ENCODE assay signal across 20 cellular contexts in genomic region chr9:87381746-87382145, GRCh38.
DNase-seq lines count a peak whose midpoint lies in the region; ATAC-seq and TF ChIP-seq lines count a peak whose summit lies in the region.
"Had no signal": no experiment of that assay in that cellular context is flagged by ENCODE, and none has a peak within 500 bp of the region (broad histone marks: within the 10 kb centered on the region; RNA-seq: fewer than 3 reads in every experiment).

No MANE protein-coding gene starts in this region.

- 35 to 55% methylated on average over 2 to 4 of the region's 4 CpGs for WGBS in gastroesophageal sphincter (ENCODE audit: low coverage in 1 of 2), 2 donors

- DNase-seq in GM04503 (ENCODE audit: low read depth) (peak; percentile 44), SK-N-MC (ENCODE audit: low read depth, low spot score) (no peak)
- DNase-seq in activated naive CD4-positive, alpha-beta T cell treated with anti-CD3 and anti-CD28 coated beads, Interleukin-2, amount 50 U/mL, for 72 hours (ENCODE audit: low spot score in 2 of 2), result no peak
- DNase-seq: activated CD8-positive, alpha-beta T cell treated with anti-CD3 and anti-CD28 coated beads for 36 hours; activated T-cell treated with anti-CD3 and anti-CD28 coated beads, Interleukin-2, amount 50 U/mL, for 48 hours; Kasumi-1; kidney; NCI-H1417; NCI-H526 treated with DMSO at 0.1 percent for 48 hours; SIG-M5; T-helper 17 cell; WERI-Rb-1 had no signal

- H3K27me3 ChIP-seq in gastroesophageal sphincter (no peaks in the 10 kb centered on the region), skeletal muscle satellite cell (ENCODE audit: control insufficient read depth, insufficient read depth, low read length) (no peaks in the 10 kb centered on the region)
- H3K27me3 ChIP-seq: tibial nerve had no signal

- peak overlapping the region; percentile 40 for H3K4me2 ChIP-seq in skeletal muscle satellite cell (ENCODE audit: low read length)

- H3K4me1 ChIP-seq in gastroesophageal sphincter (peaks cover 8 to 13% (median 12%) of the 10 kb centered on the region in 3 donors), skeletal muscle satellite cell (ENCODE audit: control insufficient read depth, insufficient read depth, low read length) (peaks cover 55% of the 10 kb centered on the region)

- H3K9ac ChIP-seq in SK-N-MC (ENCODE audit: insufficient read length), result peak overlapping the region; percentile 19
- H3K9ac ChIP-seq in skeletal muscle satellite cell (ENCODE audit: low read depth, low read length), result peak overlapping the region; percentile 64

- TF ChIP-seq POLR2A in gastroesophageal sphincter (IDR thresholded peaks at IDR 0.05), result no peak

- H3K9me3 ChIP-seq in SK-N-MC (ENCODE audit: low read depth, low read length), result no peaks in the 10 kb centered on the region
- H3K9me3 ChIP-seq in gastroesophageal sphincter, result no peaks in the 10 kb centered on the region
- no peaks in the 10 kb centered on the region for H3K9me3 ChIP-seq in skeletal muscle satellite cell (replicated peaks; ENCODE audit: low read length)
- H3K9me3 ChIP-seq: tibial nerve had no signal

- no peak overlapping the region for H3K27ac Mint-ChIP-seq in activated naive CD4-positive, alpha-beta T cell treated with anti-CD3 and anti-CD28 coated beads, Interleukin-2, amount 50 U/mL, for 72 hours
- H3K27ac Mint-ChIP-seq: activated CD8-positive, alpha-beta T cell treated with anti-CD3 and anti-CD28 coated beads for 36 hours; stimulated activated memory B cell treated with anti-CD40 and anti-IgM and Interleukin-4, amounts not matched to agents 10 μg/mL and 1 μg/mL and 100 μg/mL, for 72 hours; T-helper 17 cell had no signal

- no peak for TF ChIP-seq CTCF in gastroesophageal sphincter (IDR thresholded peaks at IDR 0.05)

- ATAC-seq in gastroesophageal sphincter (no peak), GM18502 (IDR thresholded peaks at IDR 0.05; ENCODE audit: poor library complexity, unreplicated experiment) (no peak), GM18873 (IDR thresholded peaks at IDR 0.05; ENCODE audit: low FRiP score, unreplicated experiment) (no peak), HG02763 (IDR thresholded peaks at IDR 0.05; ENCODE audit: unreplicated experiment) (no peak)
- ATAC-seq in activated naive CD4-positive, alpha-beta T cell treated with anti-CD3 and anti-CD28 coated beads, Interleukin-2, amount 50 U/mL, for 72 hours, result no peak
- ATAC-seq: activated CD8-positive, alpha-beta T cell treated with anti-CD3 and anti-CD28 coated beads for 36 hours; HCT116; stimulated activated memory B cell treated with anti-CD40 and anti-IgM and Interleukin-4, amounts not matched to agents 10 μg/mL and 1 μg/mL and 100 μg/mL, for 72 hours; T-helper 17 cell had no signal

- H3K36me3 Mint-ChIP-seq in activated naive CD4-positive, alpha-beta T cell treated with anti-CD3 and anti-CD28 coated beads, Interleukin-2, amount 50 U/mL, for 72 hours, result no peaks in the 10 kb centered on the region
- H3K36me3 Mint-ChIP-seq: stimulated activated memory B cell treated with anti-CD40 and anti-IgM and Interleukin-4, amounts not matched to agents 10 μg/mL and 1 μg/mL and 100 μg/mL, for 72 hours had no signal

- peak overlapping the region; percentile 24 for H3K4me3 ChIP-seq in SK-N-MC
- no peak overlapping the region for H3K4me3 ChIP-seq in gastroesophageal sphincter
- no peak overlapping the region for H3K4me3 ChIP-seq in skeletal muscle satellite cell (ENCODE audit: low read length)
- H3K4me3 ChIP-seq: tibial nerve had no signal

- H3K27ac ChIP-seq in SK-N-MC (peak overlapping the region; percentile 81), gastroesophageal sphincter (peak overlapping the region in 3 of 4 donors; percentile 55 to 61 (median 59))
- H3K27ac ChIP-seq: WERI-Rb-1 had no signal

- no peaks in the 10 kb centered on the region for H3K9me3 Mint-ChIP-seq in activated naive CD4-positive, alpha-beta T cell treated with anti-CD3 and anti-CD28 coated beads, Interleukin-2, amount 50 U/mL, for 72 hours
- H3K9me3 Mint-ChIP-seq: activated CD8-positive, alpha-beta T cell treated with anti-CD3 and anti-CD28 coated beads for 36 hours; stimulated activated memory B cell treated with anti-CD40 and anti-IgM and Interleukin-4, amounts not matched to agents 10 μg/mL and 1 μg/mL and 100 μg/mL, for 72 hours had no signal

- no peak for TF ChIP-seq EP300 in gastroesophageal sphincter (IDR thresholded peaks at IDR 0.05)

- H3K36me3 ChIP-seq in SK-N-MC (ENCODE audit: insufficient read depth, low read length) (no peaks in the 10 kb centered on the region), gastroesophageal sphincter (no peaks in the 10 kb centered on the region), skeletal muscle satellite cell (ENCODE audit: insufficient read depth, low read length) (no peaks in the 10 kb centered on the region)
- H3K36me3 ChIP-seq: tibial nerve, WERI-Rb-1 had no signal
